16 cellular contexts compared by ENCODE assay signal in the genomic region with DNA sequence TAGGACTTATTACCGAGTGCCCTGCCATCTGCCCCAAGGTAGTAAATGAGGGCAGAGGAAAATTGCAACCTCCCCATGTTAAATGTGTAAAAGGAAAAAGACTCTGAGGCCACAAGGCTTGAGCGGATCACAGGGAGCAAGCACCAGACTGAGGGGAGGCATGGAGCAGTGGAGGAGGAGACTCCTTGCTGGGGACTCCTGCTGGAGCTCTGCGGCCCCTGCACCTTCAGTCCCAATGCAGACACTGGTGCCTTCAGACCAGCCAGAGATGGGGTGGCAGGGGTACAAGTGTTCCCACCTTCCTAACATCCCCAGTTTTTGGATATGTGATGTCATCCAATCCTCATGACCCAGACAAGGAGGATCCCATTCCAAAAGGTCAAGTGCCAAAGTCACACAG.
A peak's percentile ranks its signal among the peaks of the same experiment; 100 is the strongest.
DNase-seq lines count a peak whose midpoint lies in the region; ATAC-seq and TF ChIP-seq lines count a peak whose summit lies in the region.
"Had no signal": no experiment of that assay in that cellular context is flagged by ENCODE, and none has a peak within 500 bp of the region (broad histone marks: within the 10 kb centered on the region; RNA-seq: fewer than 3 reads in every experiment).

No MANE protein-coding gene starts in this region.

- TF ChIP-seq CTCF in IMR-90 (conservative IDR thresholded peaks at IDR 0.05; ENCODE audit: low read depth, low read length) (peak; percentile 35), endodermal cell (conservative IDR thresholded peaks at IDR 0.05) (peak; percentile 72), osteoblast (IDR thresholded peaks at IDR 0.05; ENCODE audit: extremely low read depth, low read depth, low read length) (peak; percentile 35), spleen (IDR thresholded peaks at IDR 0.05 in 8 of 11, conservative IDR thresholded peaks at IDR 0.05 in 3 of 11) (no peak)

- peak overlapping the region; percentile 18 for H2AFZ ChIP-seq in IMR-90 (replicated peaks; ENCODE audit: low read length, poor library complexity)
- H2AFZ ChIP-seq in osteoblast (ENCODE audit: low read length) = no peak overlapping the region

- no peak overlapping the region; the same call in 1 of the 2 replicates for H2BK20ac ChIP-seq in IMR-90 (ENCODE audit: low read depth, low read length)

- no peaks in the 10 kb centered on the region for H3K9me3 Mint-ChIP-seq in endodermal cell
- H3K9me3 Mint-ChIP-seq: activated B cell treated with CpG ODN at 0.5 μM for 24 hours had no signal

- no peaks in the 10 kb centered on the region for H3K27me3 ChIP-seq in IMR-90 (ENCODE audit: control insufficient read depth, insufficient read depth, low read length)
- H3K27me3 ChIP-seq in endodermal cell (ENCODE audit: control insufficient read depth, insufficient read depth, low read length, poor library complexity, severe bottlenecking) = no peaks in the 10 kb centered on the region
- no peaks in the 10 kb centered on the region for H3K27me3 ChIP-seq in osteoblast (ENCODE audit: insufficient read depth, low read length)
- H3K27me3 ChIP-seq in spleen (replicated peaks in 1 of 7) = no peaks in the 10 kb centered on the region
- H3K27me3 ChIP-seq: tibial nerve had no signal

- no peaks in the 10 kb centered on the region for H3K4me1 Mint-ChIP-seq in endodermal cell
- H3K4me1 Mint-ChIP-seq: activated B cell treated with CpG ODN at 0.5 μM for 24 hours had no signal

- H3K4ac ChIP-seq in IMR-90 (ENCODE audit: low read depth, low read length) = no peak overlapping the region

- no peak overlapping the region for H3K4me3 Mint-ChIP-seq in endodermal cell
- H3K4me3 Mint-ChIP-seq: activated B cell treated with CpG ODN at 0.5 μM for 24 hours; activated naive CD8-positive, alpha-beta T cell had no signal

- no peak overlapping the region for H2BK5ac ChIP-seq in IMR-90 (ENCODE audit: low read depth, low read length, poor library complexity, severe bottlenecking)

- POLR2A ChIA-PET in IMR-90 (lab: Charles Lee; ENCODE audit: unreplicated experiment) = no interaction called here

- no peaks in the 10 kb centered on the region; the same call in 1 of the 2 replicates for H3K9me1 ChIP-seq in IMR-90 (ENCODE audit: insufficient read depth, low read length)

- H3K18ac ChIP-seq in IMR-90 (ENCODE audit: low read depth, low read length) = no peak overlapping the region

- no peaks in the 10 kb centered on the region for H3K79me1 ChIP-seq in IMR-90 (ENCODE audit: low read depth in 1 of 2, low read length in 2 of 2)

- no peak overlapping the region; the same call in 2 of the 3 replicates for H2BK15ac ChIP-seq in IMR-90 (ENCODE audit: low read depth, low read length)

- H2AK9ac ChIP-seq in IMR-90 (replicated peaks; ENCODE audit: low read depth, low read length, poor library complexity) = no peak overlapping the region

- ATAC-seq in IMR-90 (ENCODE audit: low read depth) = peak; percentile 40; the same call in 1 of the 2 replicates

- in situ Hi-C loops in IMR-90 (cut with MboI; ENCODE audit: low sequenced_read_pairs) = loop anchor here (5.0 kb wide), 1 partner anchor 329 kb away; no protein-coding TSS in a partner anchor

- no peak overlapping the region for H3K56ac ChIP-seq in IMR-90 (ENCODE audit: extremely low read depth, insufficient read depth, low read length)

- no peak overlapping the region for H4K8ac ChIP-seq in IMR-90 (ENCODE audit: low read depth in 2 of 2, low read length in 2 of 2)

- BruUV-seq in IMR-90 (replicated peaks; lab: Mats Ljungman, UMichigan) = no TSS peak

- H3K4me1 ChIP-seq in IMR-90 (ENCODE audit: control insufficient read depth, insufficient read depth, low read length) = 0 out of 2 replicates have a peak, but pooled peaks cover 2% of the 10 kb centered on the region
- no peaks in the 10 kb centered on the region for H3K4me1 ChIP-seq in endodermal cell (ENCODE audit: control insufficient read depth, insufficient read depth, low read length)
- H3K4me1 ChIP-seq in osteoblast (ENCODE audit: insufficient read depth, low read length) = peaks cover 8% of the 10 kb centered on the region
- peaks cover 5 to 9% (median 7%) of the 10 kb centered on the region in 6 donors for H3K4me1 ChIP-seq in spleen
- H3K4me1 ChIP-seq: HAP-1 had no signal

- no peak overlapping the region for H3K14ac ChIP-seq in IMR-90 (replicated peaks; ENCODE audit: low read depth, low read length)

- H3K27ac Mint-ChIP-seq in endodermal cell = no peak overlapping the region
- H3K27ac Mint-ChIP-seq: activated B cell treated with CpG ODN at 0.5 μM for 24 hours; activated naive CD8-positive, alpha-beta T cell had no signal

- peak overlapping the region; percentile 45; the same call in 1 of the 2 replicates for H2BK120ac ChIP-seq in IMR-90 (ENCODE audit: low read depth, low read length)

- no peak overlapping the region for H4K5ac ChIP-seq in IMR-90 (ENCODE audit: low read depth, low read length)

- H3K9ac ChIP-seq in IMR-90 (ENCODE audit: low read depth, low read length) (no peak overlapping the region), endodermal cell (ENCODE audit: extremely low read depth, low read length, poor library complexity, severe bottlenecking) (no peak overlapping the region)

- H4K91ac ChIP-seq in IMR-90 (ENCODE audit: insufficient read depth, low read depth, low read length) = no peak overlapping the region; the same call in 1 of the 2 replicates

- H3K36me3 ChIP-seq in IMR-90 (ENCODE audit: control insufficient read depth, insufficient read depth, low read length) = no peaks in the 10 kb centered on the region
- no peaks in the 10 kb centered on the region for H3K36me3 ChIP-seq in endodermal cell (ENCODE audit: control insufficient read depth, insufficient read depth, low read length)
- no peaks in the 10 kb centered on the region for H3K36me3 ChIP-seq in osteoblast (ENCODE audit: insufficient read depth, low read length)
- no peaks in the 10 kb centered on the region for H3K36me3 ChIP-seq in spleen
- H3K36me3 ChIP-seq: HAP-1, tibial nerve had no signal

- no peaks in the 10 kb centered on the region for H3K79me2 ChIP-seq in osteoblast (ENCODE audit: insufficient read depth, low read length)

- H3K9me3 ChIP-seq in IMR-90 (ENCODE audit: control insufficient read depth, insufficient read depth, low read length) = no peaks in the 10 kb centered on the region
- H3K9me3 ChIP-seq in endodermal cell (ENCODE audit: control insufficient read depth, low read length) = no peaks in the 10 kb centered on the region
- H3K9me3 ChIP-seq in osteoblast (ENCODE audit: low read depth, low read length) = no peaks in the 10 kb centered on the region
- no peaks in the 10 kb centered on the region for H3K9me3 ChIP-seq in spleen
- H3K9me3 ChIP-seq: HAP-1, tibial nerve had no signal

- H3K27me3 Mint-ChIP-seq in endodermal cell (ENCODE audit: insufficient read depth) = no peaks in the 10 kb centered on the region
- H3K27me3 Mint-ChIP-seq: activated B cell treated with CpG ODN at 0.5 μM for 24 hours; activated naive CD8-positive, alpha-beta T cell had no signal

- dilution Hi-C loops in IMR-90 (cut with HindIII; ENCODE audit: low sequenced_read_pairs, unreplicated experiment) = no loop called here

- no peaks in the 10 kb centered on the region for H3K36me3 Mint-ChIP-seq in endodermal cell (ENCODE audit: low read depth)
- H3K36me3 Mint-ChIP-seq: activated naive CD8-positive, alpha-beta T cell had no signal

- intact Hi-C loops in IMR-90 (cut with micrococcal nuclease) = loop anchor here (2.0 to 10.0 kb wide), 3 partner anchors 128 to 484 kb away; a partner anchor contains a TSS
- intact Hi-C loops in spleen (cut with DNase I; ENCODE audit: low total_unique reads) = loop anchor here (5.0 kb wide), 1 partner anchor 324 kb away; no protein-coding TSS in a partner anchor

- peak overlapping the region; percentile 53 for H2AK5ac ChIP-seq in IMR-90 (ENCODE audit: low read depth, low read length)

- CTCF ChIA-PET in IMR-90 (lab: Yijun Ruan, JAX) = interaction anchor here (1.0 to 1.4 kb wide), 3 partner anchors 40 to 327 kb away, joined by 3 to 7 read pairs (median 4); no protein-coding TSS in a partner anchor

- peak; percentile 41 for TF ChIP-seq RAD21 in IMR-90 (IDR thresholded peaks at IDR 0.05; ENCODE audit: low read length)

- H3K4me3 ChIP-seq in IMR-90 (ENCODE audit: insufficient read depth, low read depth, low read length) (no peak overlapping the region), endodermal cell (ENCODE audit: low read length) (no peak overlapping the region), osteoblast (ENCODE audit: insufficient read depth, low read length) (no peak overlapping the region), spleen (no peak overlapping the region)
- H3K4me3 ChIP-seq: HAP-1, tibial nerve had no signal

- TF ChIP-seq POLR2A in IMR-90 (IDR thresholded peaks at IDR 0.05; ENCODE audit: low read depth, low read length) (no peak), spleen (IDR thresholded peaks at IDR 0.05) (no peak)

- H3K27ac ChIP-seq in IMR-90 (ENCODE audit: insufficient read depth, low read length) = no peak overlapping the region
- no peak overlapping the region for H3K27ac ChIP-seq in endodermal cell (ENCODE audit: low read depth, low read length)
- H3K27ac ChIP-seq in osteoblast (ENCODE audit: low read depth, low read length) = no peak overlapping the region
- H3K27ac ChIP-seq in spleen = no peak overlapping the region
- H3K27ac ChIP-seq: tibial nerve had no signal

- no peak overlapping the region for H3K23ac ChIP-seq in IMR-90 (ENCODE audit: low read depth, low read length)

- WGBS in IMR-90 (ENCODE audit: extremely low coverage in 2 of 2, insufficient read length in 1 of 2), 2 experiments = no CpG with 5 or more reads among the region's 3 CpGs
- WGBS in endodermal cell (ENCODE audit: insufficient coverage in 1 of 2, insufficient read length in 1 of 2), 2 experiments = 89% methylated on average over 3 of the region's 3 CpGs; no CpG with 5 or more reads in 1 of the 2 experiments
- 89 to 96% (median 92%) methylated on average over 3 of the region's 3 CpGs for WGBS in spleen, 5 donors

- no peak overlapping the region for H3K4me2 ChIP-seq in IMR-90 (ENCODE audit: low read depth, low read length)
- no peak overlapping the region for H3K4me2 ChIP-seq in osteoblast (ENCODE audit: insufficient read depth, low read length)

- DNase-seq in EL (peak; percentile 40), IMR-90 (no peak), endodermal cell (peak; percentile 63), osteoblast (ENCODE audit: insufficient read length, low spot score, missing footprints) (no peak), NCI-H526 treated with DMSO at 0.1 percent for 48 hours (lab: John Stamatoyannopoulos, UW) (no peak), epidermal melanocyte (ENCODE audit: insufficient read length, low spot score) (no peak), spleen (no peak)
- DNase-seq: activated B cell treated with CpG ODN at 0.5 μM for 24 hours; central memory CD4-positive, alpha-beta T cell; kidney glomerular epithelial cell; NCI-H1105 treated with DMSO at 0.1 percent for 48 hours; NCI-H2227 treated with DMSO at 0.1 percent for 48 hours; stimulated activated CD4-positive, alpha-beta T cell treated with anti-CD3 and anti-CD28 coated beads, Interleukin-2, amount 100 ng/mL, for 48 hours had no signal

- H4K20me1 ChIP-seq in IMR-90 (ENCODE audit: insufficient read depth, low read length) = no peaks in the 10 kb centered on the region
- no peaks in the 10 kb centered on the region for H4K20me1 ChIP-seq in osteoblast (ENCODE audit: insufficient read depth, low read length)

TF ChIP-seq in IMR-90, 13 proteins besides CTCF, POLR2A, EP300 and RAD21:
- peak; percentile 38; the same call in 1 of the 2 replicates for TF ChIP-seq SMC3 (IDR thresholded peaks at IDR 0.05; ENCODE audit: low read depth, low read length)
- TF ChIP-seq NFE2L2 (IDR thresholded peaks at IDR 0.05; ENCODE audit: low read depth, low read length) = no peak

Comparison
In these comparisons a context has a peak if more than half of its experiments do, and no peak if none do; other contexts are left out.
1. DNase-seq: peak in EL (single experiment) and endodermal cell (single experiment); none in IMR-90 (single experiment), osteoblast (single experiment), NCI-H526 treated with DMSO at 0.1 percent for 48 hours (single experiment), epidermal melanocyte (single experiment) and spleen (single experiment).
2. CTCF ChIP-seq: peak in IMR-90 (single experiment), endodermal cell (single experiment) and osteoblast (single experiment); none in spleen (0 of 11).